ENCODE assay signal across 8 cellular contexts in genomic region chr16:68538880-68539701, GRCh38. TPM values are rescaled to one million over a fixed set of nuclear protein-coding genes. Genes with fewer than 3 reads are reported as not detected.
DNase-seq lines count a peak whose midpoint lies in the region; ATAC-seq and TF ChIP-seq lines count a peak whose summit lies in the region.

Gene ZFP90 (plus strand): TSS chr16:68539291. CDS start chr16:68539793, 502 bp downstream.

- WGBS in heart left ventricle, 4 donors, result 0 to 1% (median 1%) methylated on average over 23 to 71 of the region's 71 CpGs

- CTCF ChIA-PET in GM10248 (lab: Yijun Ruan, JAX), result interaction anchor here (1.6 to 3.6 kb wide), 2 partner anchors 11 to 18 kb away, joined by 6 to 27 read pairs; no protein-coding TSS in a partner anchor

- H3K4me1 ChIP-seq in heart left ventricle, result peaks cover 0 to 13% (median 6%) of the 10 kb centered on the region in 12 donors

- intact Hi-C loops in heart left ventricle (cut with DNase I), result loop anchor here in 4 of 10 donors (5.0 to 10.0 kb wide), 6 partner anchors 303 to 746 kb away; partner anchors contain the start of genes TANGO6 (in 2 of the 4), CHTF8 (in 1 of the 4) and UTP4 (in 1 of the 4)
- intact Hi-C loops in posterior cingulate gyrus (cut with DNase I), result no loop called here

- peaks cover 16% of the 10 kb centered on the region for H3K4me1 Mint-ChIP-seq in activated naive CD8-positive, alpha-beta T cell treated with anti-CD3 and anti-CD28 coated beads, Interleukin-2, amount 50 U/mL, for 24 hours
- peaks cover 11% of the 10 kb centered on the region for H3K4me1 Mint-ChIP-seq in type B pancreatic cell (ENCODE audit: unreplicated experiment)

- peaks cover under 1% of the 10 kb centered on the region for H3K9me3 Mint-ChIP-seq in activated naive CD8-positive, alpha-beta T cell treated with anti-CD3 and anti-CD28 coated beads, Interleukin-2, amount 50 U/mL, for 24 hours
- H3K9me3 Mint-ChIP-seq in type B pancreatic cell, result peaks cover 13% of the 10 kb centered on the region

- peak in 1 of 2 donors; percentile 71 for TF ChIP-seq POLR2A in heart left ventricle (IDR thresholded peaks at IDR 0.05)

- peak within 1 kb of the TSS; percentile 71 to 100 (median 89) for H3K4me3 ChIP-seq in heart left ventricle

- H3K27ac Mint-ChIP-seq in activated naive CD8-positive, alpha-beta T cell treated with anti-CD3 and anti-CD28 coated beads, Interleukin-2, amount 50 U/mL, for 24 hours, result peak within 1 kb of the TSS; percentile 95
- peak within 1 kb of the TSS; percentile 93 for H3K27ac Mint-ChIP-seq in type B pancreatic cell

- H3K27me3 ChIP-seq in heart left ventricle, result no peaks in the 10 kb centered on the region

- POLR2A ChIA-PET in GM10248 (lab: Yijun Ruan, JAX), result no interaction called here

- peak within 1 kb of the TSS; percentile 91 for H3K4me3 Mint-ChIP-seq in activated naive CD8-positive, alpha-beta T cell treated with anti-CD3 and anti-CD28 coated beads, Interleukin-2, amount 50 U/mL, for 24 hours
- H3K4me3 Mint-ChIP-seq in type B pancreatic cell, result peak within 1 kb of the TSS; percentile 98

- H3K36me3 ChIP-seq in heart left ventricle, result peaks cover 0 to 16% (median 7%) of the 10 kb centered on the region in 9 donors

- peak within 1 kb of the TSS; percentile 28 to 88 (median 78) for H3K27ac ChIP-seq in heart left ventricle

- no peaks in the 10 kb centered on the region for H3K9me3 ChIP-seq in heart left ventricle

- no peak for TF ChIP-seq CTCF in GM10248 (IDR thresholded peaks at IDR 0.05; ENCODE audit: control extremely low read depth, extremely low read depth, low read depth, missing control alignments)
- TF ChIP-seq CTCF in heart left ventricle (IDR thresholded peaks at IDR 0.05), result peak in 1 of 12 donors; percentile 19
- no peak for TF ChIP-seq CTCF in type B pancreatic cell (conservative IDR thresholded peaks at IDR 0.05)

- ATAC-seq in HG02623 (IDR thresholded peaks at IDR 0.05; ENCODE audit: unreplicated experiment) (peak; percentile 76), heart left ventricle (peak; percentile 96 to 100 (median 100))
- peak; percentile 95 for ATAC-seq in activated naive CD8-positive, alpha-beta T cell treated with anti-CD3 and anti-CD28 coated beads, Interleukin-2, amount 50 U/mL, for 24 hours

- H3K27me3 Mint-ChIP-seq in activated naive CD8-positive, alpha-beta T cell treated with anti-CD3 and anti-CD28 coated beads, Interleukin-2, amount 50 U/mL, for 24 hours, result no peaks in the 10 kb centered on the region
- H3K27me3 Mint-ChIP-seq in type B pancreatic cell, result no peaks in the 10 kb centered on the region

- peaks cover 33% of the 10 kb centered on the region for H3K36me3 Mint-ChIP-seq in activated naive CD8-positive, alpha-beta T cell treated with anti-CD3 and anti-CD28 coated beads, Interleukin-2, amount 50 U/mL, for 24 hours (ENCODE audit: low read depth)
- peaks cover 50% of the 10 kb centered on the region for H3K36me3 Mint-ChIP-seq in type B pancreatic cell

- DNase-seq in GM10248 (ENCODE audit: extremely low spot score) (peak; percentile 98), NCI-H1105 (lab: John Stamatoyannopoulos, UW) (peak; percentile 81), SW480 (ENCODE audit: low spot score) (peak; percentile 81), heart left ventricle (peak; percentile 88 to 95 (median 91)), posterior cingulate gyrus (peak; percentile 73 to 98 (median 86)), type B pancreatic cell (ENCODE audit: extremely low spot score, unreplicated experiment) (peak; percentile 96)
- peak; percentile 91 for DNase-seq in activated naive CD8-positive, alpha-beta T cell treated with anti-CD3 and anti-CD28 coated beads, Interleukin-2, amount 50 U/mL, for 24 hours

RNA-seq across cellular contexts. Expression of gene ZFP90, which starts in this region (rescaled TPM):
- total RNA-seq in heart left ventricle (10 to 100 TPM in 6 of 9 donors, 1 to 10 TPM in 3; 6.9 to 18.1 (median 12.0) TPM), type B pancreatic cell (ENCODE audit: low replicate concordance) (21.8 and 44.7 TPM in 2 replicates)
- 1 to 10 TPM; 4.9 to 5.3 TPM for polyA plus RNA-seq in heart left ventricle

Comparison
In these comparisons a context has a peak if more than half of its experiments do, and no peak if none do; other contexts are left out.
1. Peak in every context shown above with its lines: DNase-seq, ATAC-seq, H3K4me3 ChIP-seq and H3K27ac ChIP-seq.